1 cellular context compared by ENCODE assay signal in genomic region chr9:120299785-120300184, GRCh38.
TF ChIP-seq lines count a peak whose summit lies in the region.

No MANE protein-coding gene starts in this region.

TF ChIP-seq in WTC11, 78 proteins besides CTCF, POLR2A, EP300 and RAD21 (continued from another document):
- TF ChIP-seq FOXK1 (CRISPR knock-in tag; IDR thresholded peaks at IDR 0.05) (no peak), ZNF532 (CRISPR knock-in tag; IDR thresholded peaks at IDR 0.05; ENCODE audit: borderline replicate concordance) (no peak), TEAD4 (CRISPR knock-in tag; IDR thresholded peaks at IDR 0.05) (no peak), HMGA2 (CRISPR knock-in tag; IDR thresholded peaks at IDR 0.05) (no peak), CBFB (CRISPR knock-in tag; IDR thresholded peaks at IDR 0.05; ENCODE audit: low read depth) (no peak), GRHL2 (CRISPR knock-in tag; IDR thresholded peaks at IDR 0.05; ENCODE audit: insufficient replicate concordance, severe bottlenecking) (no peak), NFATC4 (CRISPR knock-in tag; IDR thresholded peaks at IDR 0.05) (no peak), JUN (CRISPR knock-in tag; IDR thresholded peaks at IDR 0.05) (no peak), NR1H2 (CRISPR knock-in tag; IDR thresholded peaks at IDR 0.05) (no peak), TCF7 (CRISPR knock-in tag; IDR thresholded peaks at IDR 0.05; ENCODE audit: low read depth) (no peak), USF1 (CRISPR knock-in tag; IDR thresholded peaks at IDR 0.05) (no peak), ELF4 (CRISPR knock-in tag; IDR thresholded peaks at IDR 0.05; ENCODE audit: low read depth) (no peak), MYBL2 (CRISPR knock-in tag; IDR thresholded peaks at IDR 0.05) (no peak), CREM (CRISPR knock-in tag; IDR thresholded peaks at IDR 0.05) (no peak), OVOL2 (CRISPR knock-in tag; IDR thresholded peaks at IDR 0.05; ENCODE audit: borderline replicate concordance) (no peak)
TF ChIP-seq in WTC11: peak in this region for 0.
